Comparison of ENCODE assay signal across 22 cellular contexts in genomic region chr2:167986223-167986622, GRCh38.
"Had no signal": no experiment of that assay in that cellular context is flagged by ENCODE, and none has a peak within 500 bp of the region (broad histone marks: within the 10 kb centered on the region; RNA-seq: fewer than 3 reads in every experiment).

No MANE protein-coding gene starts in this region.

- ATAC-seq: effector memory CD8-positive, alpha-beta T cell; gastrocnemius medialis; left lobe of liver; natural killer cell; psoas muscle; right cardiac atrium; stimulated activated effector memory CD8-positive, alpha-beta T cell treated with anti-CD3 and anti-CD28 coated beads, Interleukin-12 subunit alpha, Interleukin-12 subunit beta, amount 100 ng/mL, for 72 hours had no signal

- DNase-seq: cortex of kidney; effector memory CD8-positive, alpha-beta T cell; foreskin fibroblast; gastrocnemius medialis; head of caudate nucleus; kidney; natural killer cell; psoas muscle; right cardiac atrium; sigmoid colon; stimulated activated CD4-positive, alpha-beta T cell treated with anti-CD3 and anti-CD28 coated beads, Interleukin-2, amount 100 ng/mL, for 24 hours; stimulated activated CD4-positive, alpha-beta T cell treated with anti-CD3 and anti-CD28 coated beads, Interleukin-4, amount 100 ng/mL, for 24 hours; stimulated activated naive CD4-positive, alpha-beta T cell treated with Interleukin-2 at 50 U/mL for 16 hours; stomach; thyroid gland; trophoblast cell had no signal

- H3K9me3 Mint-ChIP-seq: effector memory CD8-positive, alpha-beta T cell; memory B cell; natural killer cell; stimulated activated effector memory CD8-positive, alpha-beta T cell treated with anti-CD3 and anti-CD28 coated beads, Interleukin-12 subunit alpha, Interleukin-12 subunit beta, amount 100 ng/mL, for 72 hours had no signal

- H3K4me1 Mint-ChIP-seq: memory B cell had no signal

- H3K27me3 Mint-ChIP-seq: effector memory CD8-positive, alpha-beta T cell; memory B cell had no signal

- H3K36me3 Mint-ChIP-seq: natural killer cell had no signal

- H3K4me1 ChIP-seq: gastrocnemius medialis, psoas muscle, thyroid gland had no signal

- H3K27me3 ChIP-seq: gastrocnemius medialis, hepatocyte, neutrophil, sigmoid colon, stomach, thyroid gland had no signal

- H3K36me3 ChIP-seq: gastrocnemius medialis, neutrophil, sigmoid colon, thyroid gland had no signal

- H3K9me3 ChIP-seq: gastrocnemius medialis, neutrophil, psoas muscle, sigmoid colon, stomach, thyroid gland had no signal

- H3K27ac ChIP-seq: gastrocnemius medialis, hepatocyte, neutrophil, psoas muscle, stomach, thyroid gland had no signal

- H3K4me3 Mint-ChIP-seq: effector memory CD8-positive, alpha-beta T cell; memory B cell; natural killer cell; stimulated activated effector memory CD8-positive, alpha-beta T cell treated with anti-CD3 and anti-CD28 coated beads, Interleukin-12 subunit alpha, Interleukin-12 subunit beta, amount 100 ng/mL, for 72 hours had no signal

- H3K27ac Mint-ChIP-seq: effector memory CD8-positive, alpha-beta T cell; memory B cell; natural killer cell; stimulated activated effector memory CD8-positive, alpha-beta T cell treated with anti-CD3 and anti-CD28 coated beads, Interleukin-12 subunit alpha, Interleukin-12 subunit beta, amount 100 ng/mL, for 72 hours had no signal

- H3K4me3 ChIP-seq: gastrocnemius medialis, hepatocyte, lung, psoas muscle, sigmoid colon, stomach, thyroid gland had no signal
